Comparison of ENCODE assay signal across 1 cellular context in the genomic region with DNA sequence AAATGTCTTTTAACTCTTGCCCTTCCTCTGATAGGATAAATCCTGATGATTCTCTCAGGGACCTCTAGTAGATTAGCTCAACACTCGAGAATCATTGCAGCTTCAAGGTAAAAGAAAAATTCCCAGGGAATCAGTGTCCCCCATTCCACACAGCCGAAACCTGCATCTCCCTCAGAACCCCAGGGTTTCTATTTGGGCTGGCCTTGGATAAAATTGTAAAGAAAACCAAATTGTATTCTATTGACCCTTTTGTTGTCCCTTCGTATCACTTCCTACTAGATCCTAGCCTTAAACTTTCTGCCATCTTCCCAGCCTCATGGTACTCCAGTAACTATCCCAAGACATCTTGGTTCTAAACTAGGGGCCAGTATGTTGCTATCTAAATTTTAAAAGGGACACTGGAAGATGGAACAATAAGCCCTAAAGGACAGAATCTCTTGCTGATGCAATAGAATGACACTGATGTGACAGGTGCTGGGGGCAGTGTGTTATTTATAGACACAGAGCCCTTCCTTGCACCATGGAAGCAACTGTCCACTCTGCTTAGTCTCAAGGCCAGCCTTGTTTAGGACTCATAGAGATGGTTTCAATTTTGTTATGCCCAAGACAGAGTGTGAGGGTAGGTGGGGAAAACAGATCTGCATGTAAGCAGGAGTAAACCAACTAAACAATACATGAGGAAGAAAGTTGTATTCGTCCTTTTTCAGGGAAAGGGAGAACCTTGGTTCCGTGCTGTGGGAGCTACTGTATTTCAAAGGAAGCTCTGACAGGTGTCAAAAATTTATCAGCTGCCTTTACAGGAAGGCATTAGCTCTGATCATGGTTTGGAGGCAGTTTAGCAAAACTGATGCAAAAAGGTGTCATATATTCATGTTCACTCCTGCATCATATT.
TF ChIP-seq lines count a peak whose summit lies in the region.

No MANE protein-coding gene starts in this region.

TF ChIP-seq in K562, 482 proteins besides CTCF, POLR2A, EP300 and RAD21 (continued from another document and continues in another):
- peak; percentile 82 for TF ChIP-seq BACH1 (tag; IDR thresholded peaks at IDR 0.05)
- no peak for TF ChIP-seq HCFC1 (IDR thresholded peaks at IDR 0.05; ENCODE audit: low read depth, low read length)
- no peak for TF ChIP-seq SNRNP70 (optimal IDR thresholded peaks at IDR 0.05; ENCODE audit: low read depth, low read length)
- no peak for TF ChIP-seq SMAD1 (IDR thresholded peaks at IDR 0.05; ENCODE audit: low read depth, low read length, partially characterized antibody)
- TF ChIP-seq, protein P1, sequence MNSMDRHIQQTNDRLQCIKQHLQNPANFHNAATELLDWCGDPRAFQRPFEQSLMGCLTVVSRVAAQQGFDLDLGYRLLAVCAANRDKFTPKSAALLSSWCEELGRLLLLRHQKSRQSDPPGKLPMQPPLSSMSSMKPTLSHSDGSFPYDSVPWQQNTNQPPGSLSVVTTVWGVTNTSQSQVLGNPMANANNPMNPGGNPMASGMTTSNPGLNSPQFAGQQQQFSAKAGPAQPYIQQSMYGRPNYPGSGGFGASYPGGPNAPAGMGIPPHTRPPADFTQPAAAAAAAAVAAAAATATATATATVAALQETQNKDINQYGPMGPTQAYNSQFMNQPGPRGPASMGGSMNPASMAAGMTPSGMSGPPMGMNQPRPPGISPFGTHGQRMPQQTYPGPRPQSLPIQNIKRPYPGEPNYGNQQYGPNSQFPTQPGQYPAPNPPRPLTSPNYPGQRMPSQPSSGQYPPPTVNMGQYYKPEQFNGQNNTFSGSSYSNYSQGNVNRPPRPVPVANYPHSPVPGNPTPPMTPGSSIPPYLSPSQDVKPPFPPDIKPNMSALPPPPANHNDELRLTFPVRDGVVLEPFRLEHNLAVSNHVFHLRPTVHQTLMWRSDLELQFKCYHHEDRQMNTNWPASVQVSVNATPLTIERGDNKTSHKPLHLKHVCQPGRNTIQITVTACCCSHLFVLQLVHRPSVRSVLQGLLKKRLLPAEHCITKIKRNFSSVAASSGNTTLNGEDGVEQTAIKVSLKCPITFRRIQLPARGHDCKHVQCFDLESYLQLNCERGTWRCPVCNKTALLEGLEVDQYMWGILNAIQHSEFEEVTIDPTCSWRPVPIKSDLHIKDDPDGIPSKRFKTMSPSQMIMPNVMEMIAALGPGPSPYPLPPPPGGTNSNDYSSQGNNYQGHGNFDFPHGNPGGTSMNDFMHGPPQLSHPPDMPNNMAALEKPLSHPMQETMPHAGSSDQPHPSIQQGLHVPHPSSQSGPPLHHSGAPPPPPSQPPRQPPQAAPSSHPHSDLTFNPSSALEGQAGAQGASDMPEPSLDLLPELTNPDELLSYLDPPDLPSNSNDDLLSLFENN (IDR thresholded peaks at IDR 0.05; ENCODE audit: low read depth in 2 of 2, low read length in 2 of 2), result 0 out of 4 replicates have a peak, but pooled peaks of 1 of the 2 experiments have one; percentile 32
- no peak for TF ChIP-seq GATAD2B (IDR thresholded peaks at IDR 0.05; ENCODE audit: borderline replicate concordance)
- no peak for TF ChIP-seq ZNF444 (CRISPR knock-in tag; IDR thresholded peaks at IDR 0.05)
- no peak for TF ChIP-seq MCM3 (IDR thresholded peaks at IDR 0.05)
- TF ChIP-seq POLR3G (IDR thresholded peaks at IDR 0.05; ENCODE audit: extremely low read depth, insufficient read length, insufficient replicate concordance), result no peak
- TF ChIP-seq MCM5 (IDR thresholded peaks at IDR 0.05; ENCODE audit: low read depth), result no peak
- TF ChIP-seq SFPQ (IDR thresholded peaks at IDR 0.05; ENCODE audit: low read depth, low read length), result no peak
- no peak for TF ChIP-seq TAF9B (IDR thresholded peaks at IDR 0.05; ENCODE audit: partially characterized antibody)
- TF ChIP-seq HLTF (IDR thresholded peaks at IDR 0.05), result no peak
- TF ChIP-seq NCOA1 (IDR thresholded peaks at IDR 0.05; ENCODE audit: low read depth), result no peak
- TF ChIP-seq ZNF197 (CRISPR knock-in tag; IDR thresholded peaks at IDR 0.05; ENCODE audit: low read depth), result 0 out of 2 replicates have a peak, but pooled peaks have one; percentile 10
- no peak for TF ChIP-seq TCF7L2 (IDR thresholded peaks at IDR 0.05; ENCODE audit: low read depth, low read length)
- TF ChIP-seq KAT2B (IDR thresholded peaks at IDR 0.05; ENCODE audit: low read depth, low read length), result no peak
- no peak for TF ChIP-seq PHTF2 (CRISPR knock-in tag; IDR thresholded peaks at IDR 0.05)
- TF ChIP-seq ZFX (CRISPR knock-in tag; IDR thresholded peaks at IDR 0.05), result no peak
- no peak for TF ChIP-seq NR1H2 (CRISPR knock-in tag; IDR thresholded peaks at IDR 0.05)
- TF ChIP-seq FOXJ3 (CRISPR knock-in tag; IDR thresholded peaks at IDR 0.05), result no peak
- peak; percentile 48 for TF ChIP-seq HDAC3 (IDR thresholded peaks at IDR 0.05; ENCODE audit: borderline replicate concordance, partially characterized antibody)
- TF ChIP-seq ZNF263 (CRISPR knock-in tag; IDR thresholded peaks at IDR 0.05; ENCODE audit: borderline replicate concordance), result no peak
- no peak for TF ChIP-seq KDM1A (IDR thresholded peaks at IDR 0.05)
- no peak for TF ChIP-seq FIP1L1 (IDR thresholded peaks at IDR 0.05; ENCODE audit: low read depth, low read length, poor library complexity, severe bottlenecking)
- TF ChIP-seq ELF4 (CRISPR knock-in tag; IDR thresholded peaks at IDR 0.05), result peak; percentile 72; the same call in 1 of the 2 replicates
- TF ChIP-seq E2F1 (CRISPR knock-in tag; IDR thresholded peaks at IDR 0.05), result 0 out of 2 replicates have a peak, but pooled peaks have one; percentile 33
- no peak for TF ChIP-seq REST (CRISPR knock-in tag; IDR thresholded peaks at IDR 0.05; ENCODE audit: low read depth)
- TF ChIP-seq XRCC4 (IDR thresholded peaks at IDR 0.05; ENCODE audit: extremely low read depth, insufficient read depth, insufficient read length), result no peak
- no peak for TF ChIP-seq E2F8 (IDR thresholded peaks at IDR 0.05; ENCODE audit: low read depth, partially characterized antibody)
- TF ChIP-seq, protein P2, sequence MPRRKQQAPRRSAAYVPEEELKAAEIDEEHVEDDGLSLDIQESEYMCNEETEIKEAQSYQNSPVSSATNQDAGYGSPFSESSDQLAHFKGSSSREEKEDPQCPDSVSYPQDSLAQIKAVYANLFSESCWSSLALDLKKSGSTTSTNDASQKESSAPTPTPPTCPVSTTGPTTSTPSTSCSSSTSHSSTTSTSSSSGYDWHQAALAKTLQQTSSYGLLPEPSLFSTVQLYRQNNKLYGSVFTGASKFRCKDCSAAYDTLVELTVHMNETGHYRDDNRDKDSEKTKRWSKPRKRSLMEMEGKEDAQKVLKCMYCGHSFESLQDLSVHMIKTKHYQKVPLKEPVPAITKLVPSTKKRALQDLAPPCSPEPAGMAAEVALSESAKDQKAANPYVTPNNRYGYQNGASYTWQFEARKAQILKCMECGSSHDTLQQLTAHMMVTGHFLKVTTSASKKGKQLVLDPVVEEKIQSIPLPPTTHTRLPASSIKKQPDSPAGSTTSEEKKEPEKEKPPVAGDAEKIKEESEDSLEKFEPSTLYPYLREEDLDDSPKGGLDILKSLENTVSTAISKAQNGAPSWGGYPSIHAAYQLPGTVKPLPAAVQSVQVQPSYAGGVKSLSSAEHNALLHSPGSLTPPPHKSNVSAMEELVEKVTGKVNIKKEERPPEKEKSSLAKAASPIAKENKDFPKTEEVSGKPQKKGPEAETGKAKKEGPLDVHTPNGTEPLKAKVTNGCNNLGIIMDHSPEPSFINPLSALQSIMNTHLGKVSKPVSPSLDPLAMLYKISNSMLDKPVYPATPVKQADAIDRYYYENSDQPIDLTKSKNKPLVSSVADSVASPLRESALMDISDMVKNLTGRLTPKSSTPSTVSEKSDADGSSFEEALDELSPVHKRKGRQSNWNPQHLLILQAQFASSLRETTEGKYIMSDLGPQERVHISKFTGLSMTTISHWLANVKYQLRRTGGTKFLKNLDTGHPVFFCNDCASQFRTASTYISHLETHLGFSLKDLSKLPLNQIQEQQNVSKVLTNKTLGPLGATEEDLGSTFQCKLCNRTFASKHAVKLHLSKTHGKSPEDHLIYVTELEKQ (CRISPR knock-in tag; IDR thresholded peaks at IDR 0.05), result no peak
- TF ChIP-seq STAT5A (IDR thresholded peaks at IDR 0.05; ENCODE audit: borderline replicate concordance, low read length), result no peak
- TF ChIP-seq, protein P3, sequence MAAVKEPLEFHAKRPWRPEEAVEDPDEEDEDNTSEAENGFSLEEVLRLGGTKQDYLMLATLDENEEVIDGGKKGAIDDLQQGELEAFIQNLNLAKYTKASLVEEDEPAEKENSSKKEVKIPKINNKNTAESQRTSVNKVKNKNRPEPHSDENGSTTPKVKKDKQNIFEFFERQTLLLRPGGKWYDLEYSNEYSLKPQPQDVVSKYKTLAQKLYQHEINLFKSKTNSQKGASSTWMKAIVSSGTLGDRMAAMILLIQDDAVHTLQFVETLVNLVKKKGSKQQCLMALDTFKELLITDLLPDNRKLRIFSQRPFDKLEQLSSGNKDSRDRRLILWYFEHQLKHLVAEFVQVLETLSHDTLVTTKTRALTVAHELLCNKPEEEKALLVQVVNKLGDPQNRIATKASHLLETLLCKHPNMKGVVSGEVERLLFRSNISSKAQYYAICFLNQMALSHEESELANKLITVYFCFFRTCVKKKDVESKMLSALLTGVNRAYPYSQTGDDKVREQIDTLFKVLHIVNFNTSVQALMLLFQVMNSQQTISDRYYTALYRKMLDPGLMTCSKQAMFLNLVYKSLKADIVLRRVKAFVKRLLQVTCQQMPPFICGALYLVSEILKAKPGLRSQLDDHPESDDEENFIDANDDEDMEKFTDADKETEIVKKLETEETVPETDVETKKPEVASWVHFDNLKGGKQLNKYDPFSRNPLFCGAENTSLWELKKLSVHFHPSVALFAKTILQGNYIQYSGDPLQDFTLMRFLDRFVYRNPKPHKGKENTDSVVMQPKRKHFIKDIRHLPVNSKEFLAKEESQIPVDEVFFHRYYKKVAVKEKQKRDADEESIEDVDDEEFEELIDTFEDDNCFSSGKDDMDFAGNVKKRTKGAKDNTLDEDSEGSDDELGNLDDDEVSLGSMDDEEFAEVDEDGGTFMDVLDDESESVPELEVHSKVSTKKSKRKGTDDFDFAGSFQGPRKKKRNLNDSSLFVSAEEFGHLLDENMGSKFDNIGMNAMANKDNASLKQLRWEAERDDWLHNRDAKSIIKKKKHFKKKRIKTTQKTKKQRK (IDR thresholded peaks at IDR 0.05; ENCODE audit: borderline replicate concordance, low read depth, low read length), result no peak
- no peak for TF ChIP-seq ZFP1 (CRISPR knock-in tag; IDR thresholded peaks at IDR 0.05)
- peak; percentile 84 for TF ChIP-seq L3MBTL2 (IDR thresholded peaks at IDR 0.05)
- peak; percentile 37; the same call in 1 of the 2 replicates for TF ChIP-seq RBFOX2 (IDR thresholded peaks at IDR 0.05; ENCODE audit: low read depth, low read length)
